Comparison of ENCODE assay signal across 10 cellular contexts in genomic region chr1:156080598-156081173, GRCh38. TPM values are rescaled to one million over a fixed set of nuclear protein-coding genes. Genes with fewer than 3 reads are reported as not detected.
DNase-seq lines count a peak whose midpoint lies in the region; ATAC-seq, FAIRE-seq and TF ChIP-seq lines count a peak whose summit lies in the region.
"Had no signal": no experiment of that assay in that cellular context is flagged by ENCODE, and none has a peak within 500 bp of the region (broad histone marks: within the 10 kb centered on the region; RNA-seq: fewer than 3 reads in every experiment).

No MANE protein-coding gene starts in this region.

- H3K27ac ChIP-seq in HUES64 (ENCODE audit: low read depth, low read length) = peak overlapping the region; percentile 97
- no peak overlapping the region for H3K27ac ChIP-seq in K562 (ENCODE audit: extremely low read depth, low read depth, low read length)
- no peak overlapping the region for H3K27ac ChIP-seq in upper lobe of left lung
- H3K27ac ChIP-seq: epithelial cell of prostate had no signal

- no peaks in the 10 kb centered on the region for H3K9me3 ChIP-seq in HUES64 (ENCODE audit: insufficient read depth, low read depth, low read length)
- no peaks in the 10 kb centered on the region for H3K9me3 ChIP-seq in K562 (replicated peaks; ENCODE audit: control insufficient read depth, insufficient read depth, low read depth, low read length)
- no peaks in the 10 kb centered on the region for H3K9me3 ChIP-seq in upper lobe of left lung

- no peak for TF ChIP-seq RAD21 in K562 (CRISPR knock-in tag; conservative IDR thresholded peaks at IDR 0.05 in 1 of 2, IDR thresholded peaks at IDR 0.05 in 1 of 2)

- H3K9me3 Mint-ChIP-seq in mesothelial cell of epicardium = no peaks in the 10 kb centered on the region

- peak overlapping the region; percentile 93 for H3K9ac ChIP-seq in HUES64 (ENCODE audit: low read depth, low read length)
- peak overlapping the region; percentile 73 to 94 for H3K9ac ChIP-seq in K562 (ENCODE audit: insufficient read depth in 1 of 2, low read depth in 2 of 2, low read length in 2 of 2)

- H3K4me3 ChIP-seq in BJ (ENCODE audit: low read depth, low read length) (peak overlapping the region; percentile 64), HUES64 (ENCODE audit: low read length) (peak overlapping the region; percentile 97), K562 (peak overlapping the region; percentile 55), upper lobe of left lung (peak overlapping the region in 1 of 4 donors; percentile 78)

- peaks cover 48% of the 10 kb centered on the region for H3K4me1 ChIP-seq in HUES64 (ENCODE audit: insufficient read depth, low read length)
- peaks cover 19 to 43% of the 10 kb centered on the region in 2 experiments for H3K4me1 ChIP-seq in K562 (replicated peaks in 1 of 2; ENCODE audit: control insufficient read depth in 2 of 2, insufficient read depth in 2 of 2, low read length in 2 of 2)
- peaks cover 17 to 42% (median 25%) of the 10 kb centered on the region in 4 donors for H3K4me1 ChIP-seq in upper lobe of left lung

- peak overlapping the region; percentile 98 for H3K4me3 Mint-ChIP-seq in mesothelial cell of epicardium

- H3K27me3 ChIP-seq in BJ (ENCODE audit: control insufficient read depth, insufficient read depth, low read length) = no peaks in the 10 kb centered on the region
- no peaks in the 10 kb centered on the region for H3K27me3 ChIP-seq in HUES64 (ENCODE audit: insufficient read depth, low read length)
- H3K27me3 ChIP-seq in K562 (ENCODE audit: control insufficient read depth in 2 of 2, insufficient read depth in 2 of 2, low read length in 2 of 2) = no peaks in the 10 kb centered on the region
- H3K27me3 ChIP-seq in upper lobe of left lung = peaks cover 0 to 4% (median 0%) of the 10 kb centered on the region in 4 donors

- DNase-seq in BJ (ENCODE audit: low read depth) (no peak), K562 (ENCODE audit: extremely low read depth in 1 of 4, low spot score in 3 of 4) (no peak), mesothelial cell of epicardium (ENCODE audit: low spot score in 2 of 2, unreplicated experiment in 2 of 2) (no peak), upper lobe of left lung (no peak), HCEC 1CT (no peak), middle frontal gyrus (ENCODE audit: extremely low spot score, low spot score) (no peak)
- DNase-seq in stimulated activated naive CD4-positive, alpha-beta T cell (lab: John Stamatoyannopoulos, UW) = no peak
- DNase-seq: activated CD8-positive, alpha-beta memory T cell treated with anti-CD3 and anti-CD28 coated beads, Interleukin-2, amount 50 U/mL, for 48 hours had no signal

- POLR2A ChIA-PET in BJ (lab: Charles Lee) = no interaction called here
- POLR2A ChIA-PET in K562 (lab: Yijun Ruan, JAX) = interaction anchor here (0.6 kb wide), 1 partner anchor 20 kb away, joined by 3 read pairs; the partner anchor contains the start of gene RAB25

- peak overlapping the region; percentile 85 for H3K4me2 ChIP-seq in K562 (ENCODE audit: insufficient read depth, low read length)

- peak overlapping the region; percentile 97 for H3K27ac Mint-ChIP-seq in mesothelial cell of epicardium

- TF ChIP-seq EP300 in K562 (IDR thresholded peaks at IDR 0.05; ENCODE audit: low read length) (no peak), upper lobe of left lung (IDR thresholded peaks at IDR 0.05) (no peak)

- 2% methylated on average over 8 of the region's 8 CpGs for WGBS in HUES64
- 46% methylated on average over 8 of the region's 8 CpGs for WGBS in K562 (ENCODE audit: insufficient coverage, low coverage, missing lambda C conversion rate)
- WGBS in upper lobe of left lung, 2 donors = 70 to 80% methylated on average over 6 to 8 of the region's 8 CpGs

- peak overlapping the region; percentile 91; the same call in 1 of the 2 replicates for H2AFZ ChIP-seq in K562 (ENCODE audit: low read depth, low read length)

- TF ChIP-seq CTCF in BJ (IDR thresholded peaks at IDR 0.05; ENCODE audit: insufficient read depth, low read depth, low read length) = no peak
- TF ChIP-seq CTCF in K562 (IDR thresholded peaks at IDR 0.05 in 2 of 3, conservative IDR thresholded peaks at IDR 0.05 in 1 of 3; ENCODE audit: insufficient read depth in 2 of 3, low read depth in 1 of 3, low read length in 3 of 3) = no peak
- no peak for TF ChIP-seq CTCF in mesothelial cell of epicardium (IDR thresholded peaks at IDR 0.05; ENCODE audit: unreplicated experiment)
- TF ChIP-seq CTCF in upper lobe of left lung (IDR thresholded peaks at IDR 0.05) = no peak

- in situ Hi-C loops in K562 (cut with MboI) = no loop called here

- intact Hi-C loops in K562 (cut with micrococcal nuclease) = loop anchor here (10.0 kb wide), 1 partner anchor 284 kb away; the partner anchor contains the start of gene RHBG

- FAIRE-seq in K562 (lab: Jason Lieb, UNC) = no peak

- peaks cover 61% of the 10 kb centered on the region for H3K4me1 Mint-ChIP-seq in mesothelial cell of epicardium

- H3K9me1 ChIP-seq in K562 (ENCODE audit: control insufficient read depth, insufficient read depth, low read length) = peaks cover 2% of the 10 kb centered on the region

- BruUV-seq in K562 (replicated peaks; lab: Mats Ljungman, UMichigan) = no TSS peak

- CTCF ChIA-PET in BJ (lab: Yijun Ruan, JAX) = interaction anchor here (0.6 to 1.2 kb wide), 2 partner anchors 53 to 97 kb away, joined by 3 read pairs; no protein-coding TSS in a partner anchor
- CTCF ChIA-PET in K562 (lab: Yijun Ruan, JAX; ENCODE audit: low intra/inter-chr PET ratio) = no interaction called here

- peaks cover 13% of the 10 kb centered on the region for H3K36me3 Mint-ChIP-seq in mesothelial cell of epicardium

- H3K36me3 ChIP-seq in BJ (ENCODE audit: control insufficient read depth, insufficient read depth, low read length) (peaks cover 1% of the 10 kb centered on the region; the same call in 1 of the 2 replicates), HUES64 (ENCODE audit: insufficient read depth, low read length) (peaks cover 24% of the 10 kb centered on the region), K562 (ENCODE audit: control insufficient read depth, insufficient read depth, low read length) (peaks cover 21% of the 10 kb centered on the region; the same call in 1 of the 3 replicates), upper lobe of left lung (no peaks in the 10 kb centered on the region)

- TF ChIP-seq POLR2A in K562 (conservative IDR thresholded peaks at IDR 0.05) (no peak), upper lobe of left lung (IDR thresholded peaks at IDR 0.05) (no peak)

- no peaks in the 10 kb centered on the region for H3K27me3 Mint-ChIP-seq in mesothelial cell of epicardium (ENCODE audit: low read depth)

- ATAC-seq in K562 = no peak
- ATAC-seq in upper lobe of left lung (ENCODE audit: low FRiP score in 2 of 2) = no peak

- H4K20me1 ChIP-seq in K562 (replicated peaks; ENCODE audit: control insufficient read depth, insufficient read depth, low read length) = no peaks in the 10 kb centered on the region

- peaks cover 15% of the 10 kb centered on the region for H3K79me2 ChIP-seq in K562 (ENCODE audit: control insufficient read depth, insufficient read depth, low read length)

RNA-seq across cellular contexts. Expression of gene MEX3A, which starts 1.6 kb away (rescaled TPM):
- 1.9 TPM in 2 replicates for polyA plus RNA-seq in BJ (2011; rRNA removed)
- 1.8 and 2.4 TPM in 2 replicates for polyA minus RNA-seq in BJ (2011; rRNA and poly(A)+ RNA removed)
- 41.6 TPM for polyA plus RNA-seq in HUES64 (2013, experiment 1 of 2)
- polyA plus RNA-seq in HUES64 (2013, experiment 2 of 2) = 47.7 TPM
- 4.5 and 10.4 TPM in 2 replicates for total RNA-seq in K562 (2011; cell fraction: chromatin; rRNA removed; ENCODE audit: low replicate concordance)
- total RNA-seq in K562 (2011; cell fraction: nucleolus; rRNA removed) = 5.4 and 5.8 TPM in 2 replicates
- 5.7 and 7.9 TPM in 2 replicates for total RNA-seq in K562 (2011; cell fraction: nucleoplasm; rRNA removed)
- total RNA-seq in K562 (2014; rRNA removed) = 7.3 and 8.0 TPM in 2 replicates
- 4.2 and 4.4 TPM in 2 replicates for total RNA-seq in K562 (2014; rRNA removed; fragmentation: Illumina TruSeq; extraction: Trizol)
- total RNA-seq in K562 (2015; rRNA removed; fragmentation: Illumina TruSeq; extraction: Trizol) = 4.7 and 5.1 TPM in 2 replicates
- total RNA-seq in K562 (2021) = 13.7 and 14.5 TPM in 2 replicates
- 5.2 and 9.0 TPM in 2 replicates for polyA plus RNA-seq in K562 (2011; rRNA removed)
- 11.1 and 12.3 TPM in 2 replicates for polyA plus RNA-seq in K562 (2011; cell fraction: cytosol; rRNA removed)
- 14.4 and 17.6 TPM in 2 replicates for polyA plus RNA-seq in K562 (2011; cell fraction: nucleus; rRNA removed)
- polyA plus RNA-seq in K562 (2012) = 3.8 and 8.5 TPM in 2 replicates
- polyA plus RNA-seq in K562 (2014; fragmentation: Illumina TruSeq; extraction: Trizol) = 9.2 and 10.1 TPM in 2 replicates
- under 1 TPM; 0.36 to 0.37 TPM for polyA plus RNA-seq in K562 (2014; fragmentation: Nextera tagmentation; extraction: Ambion mirVana)
- polyA plus RNA-seq in K562 (2014; rRNA removed) = 8.7 and 11.0 TPM in 2 replicates
- 5.8 and 6.9 TPM in 2 replicates for polyA minus RNA-seq in K562 (2011; rRNA and poly(A)+ RNA removed)
- 10.8 and 15.0 TPM in 2 replicates for polyA minus RNA-seq in K562 (2011; cell fraction: cytosol; rRNA and poly(A)+ RNA removed)
- polyA minus RNA-seq in K562 (2011; cell fraction: nucleus; rRNA and poly(A)+ RNA removed) = 2.6 and 5.0 TPM in 2 replicates
- 107 to 112 TPM (median 112 TPM) in 3 replicates for total RNA-seq in mesothelial cell of epicardium
- total RNA-seq in upper lobe of left lung = 1 to 10 TPM in 2 of 6 donors, under 1 TPM in 3, not detected in 1; 0.26 to 2.0 (median 1.00) TPM

RNA-seq across cellular contexts. Expression of gene RAB25, which starts 19.7 kb away (rescaled TPM):
- polyA plus RNA-seq in BJ (2011; rRNA removed) (not detected in 2 replicates), K562 (2011; rRNA removed) (0.10 and 0.68 TPM in 2 replicates), K562 (2014; fragmentation: Illumina TruSeq; extraction: Trizol) (not detected in 2 replicates), K562 (2014; fragmentation: Nextera tagmentation; extraction: Ambion mirVana) (under 1 TPM in 1 of 2 experiments, not detected in 1; 0.13 TPM), K562 (2014; rRNA removed) (0.45 TPM in 1 of 2 replicates, not detected in the other)
- polyA minus RNA-seq in BJ (2011; rRNA and poly(A)+ RNA removed) = not detected in 2 replicates
- 17.1 TPM for polyA plus RNA-seq in HUES64 (2013, experiment 1 of 2)
- polyA plus RNA-seq in HUES64 (2013, experiment 2 of 2) = 21.3 TPM
- total RNA-seq in K562 (2011; cell fraction: chromatin; rRNA removed; ENCODE audit: low replicate concordance) = not detected in 2 replicates
- not detected in 2 replicates for total RNA-seq in K562 (2011; cell fraction: nucleolus; rRNA removed)
- total RNA-seq in K562 (2011; cell fraction: nucleoplasm; rRNA removed) = not detected in 2 replicates
- total RNA-seq in K562 (2014; rRNA removed) (not detected in 2 replicates), K562 (2014; rRNA removed; fragmentation: Illumina TruSeq; extraction: Trizol) (not detected in 2 replicates), K562 (2015; rRNA removed; fragmentation: Illumina TruSeq; extraction: Trizol) (not detected in 2 replicates), K562 (2021) (0.27 and 0.49 TPM in 2 replicates), mesothelial cell of epicardium (51.1 to 52.6 TPM (median 51.2 TPM) in 3 replicates), upper lobe of left lung (100 to 1,000 TPM in 1 of 6 donors, 10 to 100 TPM in 5; 58.7 to 123 (median 88.9) TPM)
- polyA plus RNA-seq in K562 (2011; cell fraction: cytosol; rRNA removed) = 0.30 and 0.37 TPM in 2 replicates
- 0.24 TPM in 1 of 2 replicates, not detected in the other for polyA plus RNA-seq in K562 (2011; cell fraction: nucleus; rRNA removed)
- 0.18 and 0.36 TPM in 2 replicates for polyA plus RNA-seq in K562 (2012)
- 0.75 TPM in 1 of 2 replicates, not detected in the other for polyA minus RNA-seq in K562 (2011; rRNA and poly(A)+ RNA removed)
- not detected in 2 replicates for polyA minus RNA-seq in K562 (2011; cell fraction: cytosol; rRNA and poly(A)+ RNA removed)
- polyA minus RNA-seq in K562 (2011; cell fraction: nucleus; rRNA and poly(A)+ RNA removed) = not detected in 2 replicates

RNA-seq across cellular contexts. Expression of gene LAMTOR2, which starts 26.1 kb away (rescaled TPM):
- 60.0 and 77.4 TPM in 2 replicates for polyA plus RNA-seq in BJ (2011; rRNA removed)
- 23.9 and 33.8 TPM in 2 replicates for polyA minus RNA-seq in BJ (2011; rRNA and poly(A)+ RNA removed)
- polyA plus RNA-seq in HUES64 (2013, experiment 1 of 2) = 66.4 TPM
- 72.2 TPM for polyA plus RNA-seq in HUES64 (2013, experiment 2 of 2)
- total RNA-seq in K562 (2011; cell fraction: chromatin; rRNA removed; ENCODE audit: low replicate concordance) = 9.0 and 18.3 TPM in 2 replicates
- total RNA-seq in K562 (2011; cell fraction: nucleolus; rRNA removed) = 19.3 and 22.5 TPM in 2 replicates
- total RNA-seq in K562 (2011; cell fraction: nucleoplasm; rRNA removed) = 16.0 and 16.2 TPM in 2 replicates
- 92.7 and 98.7 TPM in 2 replicates for total RNA-seq in K562 (2014; rRNA removed)
- 28.6 and 43.2 TPM in 2 replicates for total RNA-seq in K562 (2014; rRNA removed; fragmentation: Illumina TruSeq; extraction: Trizol)
- 69.3 and 74.6 TPM in 2 replicates for total RNA-seq in K562 (2015; rRNA removed; fragmentation: Illumina TruSeq; extraction: Trizol)
- 59.2 and 66.6 TPM in 2 replicates for total RNA-seq in K562 (2021)
- polyA plus RNA-seq in K562 (2011; rRNA removed) = 39.0 and 62.8 TPM in 2 replicates
- 100 and 125 TPM in 2 replicates for polyA plus RNA-seq in K562 (2011; cell fraction: cytosol; rRNA removed)
- polyA plus RNA-seq in K562 (2011; cell fraction: nucleus; rRNA removed) = 37.5 and 38.3 TPM in 2 replicates
- polyA plus RNA-seq in K562 (2012) = 84.9 and 94.8 TPM in 2 replicates
- 64.0 and 81.6 TPM in 2 replicates for polyA plus RNA-seq in K562 (2014; fragmentation: Illumina TruSeq; extraction: Trizol)
- polyA plus RNA-seq in K562 (2014; fragmentation: Nextera tagmentation; extraction: Ambion mirVana) = 100 to 1,000 TPM; 157 to 161 TPM
- 88.8 and 91.0 TPM in 2 replicates for polyA plus RNA-seq in K562 (2014; rRNA removed)
- 19.4 and 21.7 TPM in 2 replicates for polyA minus RNA-seq in K562 (2011; rRNA and poly(A)+ RNA removed)
- polyA minus RNA-seq in K562 (2011; cell fraction: cytosol; rRNA and poly(A)+ RNA removed) = 15.4 and 23.8 TPM in 2 replicates
- 9.3 and 18.7 TPM in 2 replicates for polyA minus RNA-seq in K562 (2011; cell fraction: nucleus; rRNA and poly(A)+ RNA removed)
- total RNA-seq in mesothelial cell of epicardium = 39.2 to 43.4 TPM (median 39.5 TPM) in 3 replicates
- total RNA-seq in upper lobe of left lung = 10 to 100 TPM; 35.6 to 84.5 (median 68.8) TPM

RNA-seq across cellular contexts. Expression of gene UBQLN4, which starts 27.1 kb away (rescaled TPM):
- 25.7 and 28.3 TPM in 2 replicates for polyA plus RNA-seq in BJ (2011; rRNA removed)
- polyA minus RNA-seq in BJ (2011; rRNA and poly(A)+ RNA removed) = 23.6 and 36.3 TPM in 2 replicates
- 41.6 TPM for polyA plus RNA-seq in HUES64 (2013, experiment 1 of 2)
- polyA plus RNA-seq in HUES64 (2013, experiment 2 of 2) = 41.3 TPM
- 61.1 and 123 TPM in 2 replicates for total RNA-seq in K562 (2011; cell fraction: chromatin; rRNA removed; ENCODE audit: low replicate concordance)
- total RNA-seq in K562 (2011; cell fraction: nucleolus; rRNA removed) = 50.0 and 64.5 TPM in 2 replicates
- total RNA-seq in K562 (2011; cell fraction: nucleoplasm; rRNA removed) = 60.2 and 75.3 TPM in 2 replicates
- total RNA-seq in K562 (2014; rRNA removed) = 35.1 and 38.1 TPM in 2 replicates
- total RNA-seq in K562 (2014; rRNA removed; fragmentation: Illumina TruSeq; extraction: Trizol) = 28.9 TPM in 2 replicates
- total RNA-seq in K562 (2015; rRNA removed; fragmentation: Illumina TruSeq; extraction: Trizol) = 35.8 and 37.0 TPM in 2 replicates
- 59.0 and 61.3 TPM in 2 replicates for total RNA-seq in K562 (2021)
- 65.5 and 66.5 TPM in 2 replicates for polyA plus RNA-seq in K562 (2011; rRNA removed)
- polyA plus RNA-seq in K562 (2011; cell fraction: cytosol; rRNA removed) = 70.3 and 86.6 TPM in 2 replicates
- 113 and 152 TPM in 2 replicates for polyA plus RNA-seq in K562 (2011; cell fraction: nucleus; rRNA removed)
- 42.0 and 54.4 TPM in 2 replicates for polyA plus RNA-seq in K562 (2012)
- 60.1 and 60.6 TPM in 2 replicates for polyA plus RNA-seq in K562 (2014; fragmentation: Illumina TruSeq; extraction: Trizol)
- polyA plus RNA-seq in K562 (2014; fragmentation: Nextera tagmentation; extraction: Ambion mirVana) = 10 to 100 TPM; 13.5 to 31.2 TPM
- polyA plus RNA-seq in K562 (2014; rRNA removed) = 55.2 and 57.7 TPM in 2 replicates
- polyA minus RNA-seq in K562 (2011; rRNA and poly(A)+ RNA removed) = 46.3 and 64.9 TPM in 2 replicates
- 42.7 and 42.8 TPM in 2 replicates for polyA minus RNA-seq in K562 (2011; cell fraction: cytosol; rRNA and poly(A)+ RNA removed)
- polyA minus RNA-seq in K562 (2011; cell fraction: nucleus; rRNA and poly(A)+ RNA removed) = 24.6 and 31.0 TPM in 2 replicates
- total RNA-seq in mesothelial cell of epicardium = 61.2 to 66.7 TPM (median 61.9 TPM) in 3 replicates
- 10 to 100 TPM; 22.2 to 39.8 (median 24.5) TPM for total RNA-seq in upper lobe of left lung

RNA-seq across cellular contexts. Expression of gene LMNA, which starts 33.8 kb away (rescaled TPM):
- 537 and 840 TPM in 2 replicates for polyA plus RNA-seq in BJ (2011; rRNA removed)
- polyA minus RNA-seq in BJ (2011; rRNA and poly(A)+ RNA removed) = 412 and 437 TPM in 2 replicates
- 30.5 TPM for polyA plus RNA-seq in HUES64 (2013, experiment 1 of 2)
- 31.3 TPM for polyA plus RNA-seq in HUES64 (2013, experiment 2 of 2)
- 84.8 and 209 TPM in 2 replicates for total RNA-seq in K562 (2011; cell fraction: chromatin; rRNA removed; ENCODE audit: low replicate concordance)
- total RNA-seq in K562 (2011; cell fraction: nucleolus; rRNA removed) = 154 and 172 TPM in 2 replicates
- 95.4 and 117 TPM in 2 replicates for total RNA-seq in K562 (2011; cell fraction: nucleoplasm; rRNA removed)
- total RNA-seq in K562 (2014; rRNA removed) = 250 and 267 TPM in 2 replicates
- 41.3 and 44.0 TPM in 2 replicates for total RNA-seq in K562 (2014; rRNA removed; fragmentation: Illumina TruSeq; extraction: Trizol)
- total RNA-seq in K562 (2015; rRNA removed; fragmentation: Illumina TruSeq; extraction: Trizol) = 89.1 and 97.7 TPM in 2 replicates
- total RNA-seq in K562 (2021) = 347 and 354 TPM in 2 replicates
- polyA plus RNA-seq in K562 (2011; rRNA removed) = 88.2 and 129 TPM in 2 replicates
- 116 and 274 TPM in 2 replicates for polyA plus RNA-seq in K562 (2011; cell fraction: cytosol; rRNA removed)
- 154 and 164 TPM in 2 replicates for polyA plus RNA-seq in K562 (2011; cell fraction: nucleus; rRNA removed)
- polyA plus RNA-seq in K562 (2012) = 193 TPM in 2 replicates
- 77.1 and 104 TPM in 2 replicates for polyA plus RNA-seq in K562 (2014; fragmentation: Illumina TruSeq; extraction: Trizol)
- 1 to 10 TPM in 1 of 2 experiments, under 1 TPM in 1; 1.00 to 4.5 TPM for polyA plus RNA-seq in K562 (2014; fragmentation: Nextera tagmentation; extraction: Ambion mirVana)
- 123 and 166 TPM in 2 replicates for polyA plus RNA-seq in K562 (2014; rRNA removed)
- 104 and 109 TPM in 2 replicates for polyA minus RNA-seq in K562 (2011; rRNA and poly(A)+ RNA removed)
- 151 and 176 TPM in 2 replicates for polyA minus RNA-seq in K562 (2011; cell fraction: cytosol; rRNA and poly(A)+ RNA removed)
- 47.4 and 69.6 TPM in 2 replicates for polyA minus RNA-seq in K562 (2011; cell fraction: nucleus; rRNA and poly(A)+ RNA removed)
- total RNA-seq in mesothelial cell of epicardium = 91.7 to 96.9 TPM (median 92.4 TPM) in 3 replicates
- total RNA-seq in upper lobe of left lung = 1,000 to 10,000 TPM in 1 of 6 donors, 100 to 1,000 TPM in 5; 156 to 1,281 (median 388) TPM

Comparison
In these comparisons a context has a peak if more than half of its experiments do, and no peak if none do; other contexts are left out.
1. RNA of gene RAB25, which starts 19.7 kb away (total RNA-seq): 58.7 to 123 TPM in upper lobe of left lung and 51.1 to 52.6 TPM in mesothelial cell of epicardium; 0.27 to 0.49 TPM in K562; every median in the first group is over 10 times any median in the second.